Comparison of ENCODE assay signal across 21 cellular contexts in the genomic region with DNA sequence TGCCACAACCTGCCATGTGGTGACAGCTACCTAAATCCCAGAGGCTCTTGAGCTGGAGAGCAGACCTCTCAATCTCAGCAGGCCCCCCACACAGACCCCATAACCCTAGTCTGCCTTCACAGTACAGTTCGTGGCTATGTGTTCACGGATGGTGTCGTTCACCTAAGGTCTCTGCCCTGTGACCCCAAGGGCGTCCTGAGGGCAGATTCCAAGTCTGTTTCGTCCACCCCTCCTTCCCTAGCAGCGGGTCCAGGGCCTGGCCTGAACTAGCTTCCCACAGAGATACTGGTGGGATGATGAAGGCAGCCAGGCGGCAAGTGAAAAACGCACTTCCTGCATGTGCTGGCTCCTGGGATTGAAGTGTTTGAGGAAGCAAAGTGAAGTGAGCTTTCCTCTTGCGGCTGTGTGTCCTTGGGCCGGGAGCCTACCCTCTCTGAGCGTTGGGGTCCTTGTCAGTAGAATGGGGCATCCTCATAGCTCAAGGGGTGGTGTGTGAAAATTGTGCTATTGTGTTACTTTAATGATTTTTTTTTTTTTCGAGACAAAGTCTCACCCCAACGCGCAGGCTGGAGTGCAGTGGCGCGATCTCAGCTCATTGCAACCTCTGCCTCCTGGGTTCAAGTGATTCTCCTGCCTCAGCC.
DNase-seq lines count a peak whose midpoint lies in the region; ATAC-seq and TF ChIP-seq lines count a peak whose summit lies in the region.
"Had no signal": no experiment of that assay in that cellular context is flagged by ENCODE, and none has a peak within 500 bp of the region (broad histone marks: within the 10 kb centered on the region; RNA-seq: fewer than 3 reads in every experiment).

No MANE protein-coding gene starts in this region.

- H3K27ac ChIP-seq in heart left ventricle = peak overlapping the region in 8 of 12 donors; percentile 32 to 84 (median 58)
- peak overlapping the region; percentile 69 to 78 for H3K27ac ChIP-seq in ascending aorta
- H3K27ac ChIP-seq in lower lobe of right lung = peak overlapping the region; percentile 78
- H3K27ac ChIP-seq in transverse colon = peak overlapping the region; percentile 83 to 89 (median 86)

- TF ChIP-seq POLR2A in heart left ventricle (IDR thresholded peaks at IDR 0.05) (no peak), transverse colon (IDR thresholded peaks at IDR 0.05) (no peak)

- in situ Hi-C loops in transverse colon (cut with MboI; ENCODE audit: low pct_ligation_motif_present in 1 of 4, low pct_unique_long_range_greater_than_20kb in 1 of 4, low sequenced_read_pairs in 3 of 4) = loop anchor here in 2 of 4 donors (5.0 to 25.0 kb wide), 3 partner anchors 78 to 125 kb away; a partner anchor contains a TSS

- no peak for ATAC-seq in heart left ventricle
- ATAC-seq in Right ventricle myocardium superior (ENCODE audit: poor library complexity) = no peak
- ATAC-seq in lower lobe of right lung = no peak
- ATAC-seq in SK-N-SH treated with all-trans-retinoic acid at 6 μM for 48 hours = no peak
- ATAC-seq in stimulated activated naive CD8-positive, alpha-beta T cell treated with anti-CD3 and anti-CD28 coated beads, Interleukin-15, Interleukin-2, amounts not matched to agents 100 U/mL and 50 U/mL, for 24 hours = no peak
- ATAC-seq: HCT116; naive thymus-derived CD8-positive, alpha-beta T cell had no signal

- no peak for TF ChIP-seq CTCF in heart left ventricle (IDR thresholded peaks at IDR 0.05)
- TF ChIP-seq CTCF in ascending aorta (IDR thresholded peaks at IDR 0.05) = no peak
- no peak for TF ChIP-seq CTCF in lower lobe of right lung (IDR thresholded peaks at IDR 0.05)
- TF ChIP-seq CTCF in transverse colon (IDR thresholded peaks at IDR 0.05) = no peak

- no peak for TF ChIP-seq EP300 in transverse colon (IDR thresholded peaks at IDR 0.05; ENCODE audit: low read depth)

- intact Hi-C loops in heart left ventricle (cut with DNase I) = loop anchor here (2.0 to 5.0 kb wide), 9 partner anchors 55 to 170 kb away; a partner anchor contains a TSS
- intact Hi-C loops in Right ventricle myocardium superior (cut with DNase I) = loop anchor here (5.0 kb wide), 1 partner anchor 115 kb away; no protein-coding TSS in a partner anchor
- intact Hi-C loops in ascending aorta (cut with DNase I) = loop anchor here (5.0 kb wide), 1 partner anchor 40 kb away; no protein-coding TSS in a partner anchor
- intact Hi-C loops in lower lobe of right lung (cut with DNase I) = no loop called here
- intact Hi-C loops in transverse colon (cut with DNase I; ENCODE audit: low total_unique reads) = loop anchor here (5.0 to 10.0 kb wide), 3 partner anchors 62 to 128 kb away; a partner anchor contains a TSS

- H3K4me3 ChIP-seq in heart left ventricle (no peak overlapping the region), ascending aorta (no peak overlapping the region), lower lobe of right lung (no peak overlapping the region), transverse colon (no peak overlapping the region)

- no peaks in the 10 kb centered on the region for H3K9me3 ChIP-seq in heart left ventricle
- no peaks in the 10 kb centered on the region for H3K9me3 ChIP-seq in ascending aorta
- H3K9me3 ChIP-seq in lower lobe of right lung = no peaks in the 10 kb centered on the region
- H3K9me3 ChIP-seq in transverse colon = no peaks in the 10 kb centered on the region
- H3K9me3 ChIP-seq: SK-N-SH had no signal

- DNase-seq in heart left ventricle (no peak), Right ventricle myocardium superior (no peak), ascending aorta (ENCODE audit: low spot score in 2 of 2) (no peak), lower lobe of right lung (no peak), transverse colon (no peak), KG1 (lab: John Stamatoyannopoulos, UW) (no peak)
- no peak for DNase-seq in stimulated activated naive CD8-positive, alpha-beta T cell treated with anti-CD3 and anti-CD28 coated beads, Interleukin-15, Interleukin-2, amounts not matched to agents 100 U/mL and 50 U/mL, for 24 hours
- DNase-seq: activated CD4-positive, alpha-beta T cell treated with anti-CD3 and anti-CD28 coated beads for 4 hours; activated CD8-positive, alpha-beta memory T cell treated with anti-CD3 and anti-CD28 coated beads, Interleukin-2, amount 50 U/mL, for 4 hours; activated gamma-delta T cell; central memory CD4-positive, alpha-beta T cell; erythroblast; mammary epithelial cell; naive thymus-derived CD8-positive, alpha-beta T cell; NCI-H1694; NCI-H345; small intestine; stimulated activated CD4-positive, alpha-beta T cell treated with anti-CD3 and anti-CD28 coated beads, Interleukin-4, amount 100 ng/mL, for 1 hour had no signal

- H3K4me1 ChIP-seq in heart left ventricle (peaks cover 8 to 64% (median 55%) of the 10 kb centered on the region in 12 donors), ascending aorta (peaks cover 24 to 51% of the 10 kb centered on the region in 2 donors), lower lobe of right lung (peaks cover 66% of the 10 kb centered on the region), transverse colon (peaks cover 32 to 47% (median 42%) of the 10 kb centered on the region in 4 donors)

- WGBS in heart left ventricle, 4 donors = 81 to 91% (median 86%) methylated on average over 16 of the region's 16 CpGs
- WGBS in transverse colon (ENCODE audit: low coverage in 1 of 2), 2 donors = 87 to 93% methylated on average over 3 to 16 of the region's 16 CpGs

- H3K36me3 ChIP-seq in heart left ventricle (peaks cover 0 to 16% (median 13%) of the 10 kb centered on the region in 9 donors), ascending aorta (peaks cover 13 to 20% of the 10 kb centered on the region in 2 donors), lower lobe of right lung (peaks cover 14% of the 10 kb centered on the region), transverse colon (peaks cover 0 to 8% (median 3%) of the 10 kb centered on the region in 4 donors)

- H3K27me3 ChIP-seq in heart left ventricle = no peaks in the 10 kb centered on the region
- no peaks in the 10 kb centered on the region for H3K27me3 ChIP-seq in ascending aorta
- no peaks in the 10 kb centered on the region for H3K27me3 ChIP-seq in lower lobe of right lung (ENCODE audit: low read depth)
- no peaks in the 10 kb centered on the region for H3K27me3 ChIP-seq in transverse colon

TF ChIP-seq in SK-N-SH treated with all-trans-retinoic acid at 6 μM for 48 hours, 23 proteins besides CTCF, POLR2A, EP300 and RAD21:
- TF ChIP-seq ZNF8 (CRISPR knock-in tag; IDR thresholded peaks at IDR 0.05) (no peak), ZFP30 (CRISPR knock-in tag; IDR thresholded peaks at IDR 0.05) (no peak), ARNTL (CRISPR knock-in tag; IDR thresholded peaks at IDR 0.05; ENCODE audit: borderline replicate concordance, low read depth) (no peak), PPARA (CRISPR knock-in tag; IDR thresholded peaks at IDR 0.05; ENCODE audit: borderline replicate concordance) (no peak), RARB (CRISPR knock-in tag; IDR thresholded peaks at IDR 0.05) (no peak), TOX (CRISPR knock-in tag; IDR thresholded peaks at IDR 0.05; ENCODE audit: borderline replicate concordance) (no peak), GLIS3 (CRISPR knock-in tag; IDR thresholded peaks at IDR 0.05) (no peak), ESRRG (CRISPR knock-in tag; IDR thresholded peaks at IDR 0.05) (no peak)
TF ChIP-seq in SK-N-SH treated with all-trans-retinoic acid at 6 μM for 48 hours: peak in this region for 0.
